In genomic region chr9:128066713-128067621, GRCh38 we compare ENCODE assay signal across 8 cellular contexts. TPM values are rescaled to one million over a fixed set of nuclear protein-coding genes. Genes with fewer than 3 reads are reported as not detected.
DNase-seq lines count a peak whose midpoint lies in the region; ATAC-seq, FAIRE-seq and TF ChIP-seq lines count a peak whose summit lies in the region.

TSS of gene NAIF1 (minus strand) at chr9:128067320. CDS start at chr9:128067101, 219 bp downstream.

- peak; percentile 60 to 66 for TF ChIP-seq EP300 in tibial nerve (IDR thresholded peaks at IDR 0.05)

- H3K36me3 ChIP-seq in pancreas (peaks cover 0 to 6% (median 0%) of the 10 kb centered on the region in 3 donors), tibial nerve (peaks cover 0 to 19% (median 0%) of the 10 kb centered on the region in 3 donors)

- H3K4me1 ChIP-seq in pancreas, result peaks cover 14 to 27% (median 16%) of the 10 kb centered on the region in 3 donors
- H3K4me1 ChIP-seq in tibial nerve, result peaks cover 0 to 73% (median 45%) of the 10 kb centered on the region in 4 donors

- H3K27me3 ChIP-seq in pancreas (no peaks in the 10 kb centered on the region), tibial nerve (no peaks in the 10 kb centered on the region)

- intact Hi-C loops in Right ventricle myocardium superior (cut with DNase I), result no loop called here
- intact Hi-C loops in pancreas (cut with DNase I), result no loop called here

- TF ChIP-seq POLR2A in GM10847 (IDR thresholded peaks at IDR 0.05; ENCODE audit: extremely low read depth, insufficient read length) (peak; percentile 34), tibial nerve (IDR thresholded peaks at IDR 0.05) (peak; percentile 43 to 45)

- DNase-seq in NCI-H128 (lab: John Stamatoyannopoulos, UW; ENCODE audit: unreplicated experiment), result peak; percentile 99
- DNase-seq in SW 1271 (lab: John Stamatoyannopoulos, UW), result peak; percentile 97 to 100
- peak; percentile 90 for DNase-seq in activated naive CD8-positive, alpha-beta T cell treated with anti-CD3 and anti-CD28 coated beads, Interleukin-2, amount 50 U/mL, for 16 hours (ENCODE audit: low read depth, low spot score)
- DNase-seq in Right ventricle myocardium superior, result peak; percentile 96
- peak; percentile 91 to 99 (median 98) for DNase-seq in pancreas
- peak; percentile 93 to 98 for DNase-seq in tibial nerve (ENCODE audit: low spot score in 2 of 2)

- ATAC-seq in HG02678 (IDR thresholded peaks at IDR 0.05; ENCODE audit: unreplicated experiment) (peak; percentile 66), Right ventricle myocardium superior (ENCODE audit: poor library complexity) (peak; percentile 88), pancreas (peak; percentile 77 to 91 (median 84))

- H3K27ac ChIP-seq in pancreas (peak within 1 kb of the TSS; percentile 95 to 98 (median 96)), tibial nerve (peak within 1 kb of the TSS; percentile 93 to 99 (median 96))

- TF ChIP-seq CTCF in pancreas (IDR thresholded peaks at IDR 0.05) (no peak), tibial nerve (IDR thresholded peaks at IDR 0.05) (no peak)

- 33 to 36% methylated on average over 53 of the region's 53 CpGs for WGBS in pancreas, 2 donors
- WGBS in tibial nerve, 2 donors, result 32 to 36% methylated on average over 48 to 53 of the region's 53 CpGs

- no peaks in the 10 kb centered on the region for H3K9me3 ChIP-seq in pancreas
- no peaks in the 10 kb centered on the region for H3K9me3 ChIP-seq in tibial nerve

- FAIRE-seq in pancreas (lab: Jason Lieb, UNC), result peak; percentile 94

- peak within 1 kb of the TSS; percentile 64 to 97 (median 96) for H3K4me3 ChIP-seq in pancreas
- peak within 1 kb of the TSS; percentile 82 to 98 (median 95) for H3K4me3 ChIP-seq in tibial nerve

RNA-seq across cellular contexts. Expression of gene NAIF1, which starts in this region (rescaled TPM):
- total RNA-seq in Right ventricle myocardium superior (4.5 TPM), pancreas (1 to 10 TPM; 3.0 to 6.2 (median 3.8) TPM), tibial nerve (10 to 100 TPM in 1 of 4 donors, 1 to 10 TPM in 3; 5.4 to 11.2 (median 8.1) TPM)
- 1 to 10 TPM; 6.4 to 6.8 TPM for polyA plus RNA-seq in pancreas

Comparison
In these comparisons a context has a peak if more than half of its experiments do, and no peak if none do; other contexts are left out.
1. Peak in every context shown above with its lines: DNase-seq, ATAC-seq, H3K4me3 ChIP-seq and H3K27ac ChIP-seq.